ENCODE assay signal across 25 cellular contexts in the genomic region with DNA sequence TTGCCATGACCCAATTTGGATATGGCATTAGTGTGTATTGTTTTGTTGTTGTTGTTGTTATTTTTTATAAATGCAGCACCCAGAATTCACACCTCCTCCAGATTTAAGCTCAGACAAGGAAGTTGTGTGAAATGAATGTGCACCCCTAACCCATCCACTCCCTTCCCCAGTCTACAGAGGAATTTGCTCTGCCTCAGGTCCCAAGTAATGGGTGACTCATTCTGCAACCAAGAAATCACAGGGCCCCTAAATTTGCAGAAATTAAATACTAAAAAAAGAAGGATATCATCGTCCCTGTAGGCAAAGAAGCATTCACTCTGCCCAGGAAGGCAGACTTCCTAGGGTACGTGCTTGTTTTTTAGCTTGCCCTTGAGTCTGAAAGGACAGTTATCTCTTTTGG.
"Had no signal": no experiment of that assay in that cellular context is flagged by ENCODE, and none has a peak within 500 bp of the region (broad histone marks: within the 10 kb centered on the region; RNA-seq: fewer than 3 reads in every experiment).

No MANE protein-coding gene starts in this region.

- H3K4me1 Mint-ChIP-seq: activated B cell treated with CpG ODN at 0.5 μM for 24 hours; activated naive CD4-positive, alpha-beta T cell treated with anti-CD3 and anti-CD28 coated beads, Interleukin-2, amount 50 U/mL, for 24 hours had no signal

- H3K4me3 ChIP-seq: adrenal gland, gastroesophageal sphincter, heart left ventricle, left lung, mucosa of descending colon, neural progenitor cell, prostate gland, right atrium auricular region, suprapubic skin had no signal

- H3K9me3 Mint-ChIP-seq: activated B cell treated with CpG ODN at 0.5 μM for 24 hours; activated CD8-positive, alpha-beta T cell treated with anti-CD3 and anti-CD28 coated beads for 36 hours; activated naive CD4-positive, alpha-beta T cell treated with anti-CD3 and anti-CD28 coated beads, Interleukin-2, amount 50 U/mL, for 24 hours; activated T-cell treated with anti-CD3 and anti-CD28 coated beads, Interleukin-2, amount 50 U/mL, for 4 hours; naive B cell; neural progenitor cell; stimulated activated naive CD8-positive, alpha-beta T cell treated with anti-CD3 and anti-CD28 coated beads, Interleukin-15, Interleukin-2, amounts not matched to agents 100 ng/mL and 50 ng/mL, for 24 hours; T-cell had no signal

- ATAC-seq: activated CD8-positive, alpha-beta T cell treated with anti-CD3 and anti-CD28 coated beads for 36 hours; activated T-cell treated with anti-CD3 and anti-CD28 coated beads, Interleukin-2, amount 50 U/mL, for 4 hours; esophagus mucosa; gastroesophageal sphincter; heart left ventricle; left lung; mucosa of descending colon; T-cell had no signal

- H3K27me3 Mint-ChIP-seq: activated B cell treated with CpG ODN at 0.5 μM for 24 hours; activated CD8-positive, alpha-beta T cell treated with anti-CD3 and anti-CD28 coated beads for 36 hours; activated naive CD4-positive, alpha-beta T cell treated with anti-CD3 and anti-CD28 coated beads, Interleukin-2, amount 50 U/mL, for 24 hours; naive B cell; stimulated activated naive CD8-positive, alpha-beta T cell treated with anti-CD3 and anti-CD28 coated beads, Interleukin-15, Interleukin-2, amounts not matched to agents 100 ng/mL and 50 ng/mL, for 24 hours; T-cell had no signal

- H3K27ac ChIP-seq: heart left ventricle, left lung, neural progenitor cell, right atrium auricular region, suprapubic skin had no signal

- H3K4me3 Mint-ChIP-seq: activated B cell treated with CpG ODN at 0.5 μM for 24 hours; activated CD8-positive, alpha-beta T cell treated with anti-CD3 and anti-CD28 coated beads for 36 hours; activated naive CD4-positive, alpha-beta T cell treated with anti-CD3 and anti-CD28 coated beads, Interleukin-2, amount 50 U/mL, for 24 hours; activated T-cell treated with anti-CD3 and anti-CD28 coated beads, Interleukin-2, amount 50 U/mL, for 4 hours; naive B cell; neural progenitor cell; stimulated activated naive CD8-positive, alpha-beta T cell treated with anti-CD3 and anti-CD28 coated beads, Interleukin-15, Interleukin-2, amounts not matched to agents 100 ng/mL and 50 ng/mL, for 24 hours; T-cell had no signal

- DNase-seq: activated B cell treated with CpG ODN at 0.5 μM for 24 hours; activated CD4-positive, alpha-beta T cell treated with anti-CD3 and anti-CD28 coated beads for 4 hours; activated CD8-positive, alpha-beta T cell treated with anti-CD3 and anti-CD28 coated beads for 36 hours; activated effector memory CD4-positive, alpha-beta T cell treated with Interleukin-2 at 50 U/mL for 16 hours; activated T-cell treated with anti-CD3 and anti-CD28 coated beads, Interleukin-2, amount 50 U/mL, for 4 hours; adrenal gland; cerebellar nuclear complex; effector CD4-positive, alpha-beta T cell; heart left ventricle; kidney; left lung; mucosa of descending colon; naive B cell; stimulated activated CD4-positive, alpha-beta T cell treated with anti-CD3 and anti-CD28 coated beads, Interleukin-2, amount 100 ng/mL, for 24 hours; T-cell; T-helper 9 cell; trophoblast cell had no signal

- H3K4me1 ChIP-seq: left lung, prostate gland had no signal

- H3K27ac Mint-ChIP-seq: activated B cell treated with CpG ODN at 0.5 μM for 24 hours; activated CD8-positive, alpha-beta T cell treated with anti-CD3 and anti-CD28 coated beads for 36 hours; stimulated activated naive CD8-positive, alpha-beta T cell treated with anti-CD3 and anti-CD28 coated beads, Interleukin-15, Interleukin-2, amounts not matched to agents 100 ng/mL and 50 ng/mL, for 24 hours; T-cell had no signal

- H3K36me3 ChIP-seq: neural progenitor cell, prostate gland, right atrium auricular region had no signal

- H3K9me3 ChIP-seq: adrenal gland, gastroesophageal sphincter, heart left ventricle, left lung, mucosa of descending colon, prostate gland, right atrium auricular region, suprapubic skin had no signal

- H2AFZ ChIP-seq: neural progenitor cell had no signal
